Comparison of ENCODE assay signal across 9 cellular contexts in the genomic region with DNA sequence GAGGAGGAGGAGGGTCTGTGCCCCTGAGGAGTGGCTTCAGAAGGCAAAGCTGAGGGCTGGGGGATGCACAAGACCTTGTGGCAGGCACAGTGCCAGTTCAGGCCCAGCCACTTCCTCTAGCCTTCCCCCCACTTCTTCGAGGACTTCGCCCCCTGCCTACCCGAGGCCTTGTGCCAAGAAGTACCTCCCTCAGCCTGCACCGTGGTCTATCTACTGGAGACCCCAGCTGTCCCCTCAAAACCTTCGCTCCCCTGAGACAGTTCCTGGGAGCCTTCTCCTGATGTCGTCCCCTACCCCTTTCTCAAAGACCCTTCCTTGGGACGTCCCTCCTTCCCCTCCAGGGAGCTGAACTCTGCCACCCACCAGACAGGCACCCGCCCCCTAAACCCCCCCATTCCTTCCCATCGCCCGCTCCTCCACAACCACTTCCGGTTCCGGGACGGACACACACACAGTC. TPM values are rescaled to one million over a fixed set of nuclear protein-coding genes. Genes with fewer than 3 reads are reported as not detected.
DNase-seq lines count a peak whose midpoint lies in the region; TF ChIP-seq lines count a peak whose summit lies in the region.
"Had no signal": no experiment of that assay in that cellular context is flagged by ENCODE, and none has a peak within 500 bp of the region (broad histone marks: within the 10 kb centered on the region; RNA-seq: fewer than 3 reads in every experiment).

No MANE protein-coding gene starts in this region.

- peak overlapping the region; percentile 66 for H3K23ac ChIP-seq in neuronal stem cell (ENCODE audit: low read depth, low read length, poor library complexity)

- H3K27me3 ChIP-seq in HUES48 (ENCODE audit: control insufficient read depth, insufficient read depth, low read length) = no peaks in the 10 kb centered on the region
- H3K27me3 ChIP-seq in fibroblast of lung (ENCODE audit: control insufficient read depth, insufficient read depth, low read length) = no peaks in the 10 kb centered on the region
- no peaks in the 10 kb centered on the region for H3K27me3 ChIP-seq in neuronal stem cell (ENCODE audit: control insufficient read depth in 3 of 3, insufficient read depth in 3 of 3, low read depth in 1 of 3, low read length in 3 of 3)

- peak overlapping the region; percentile 99 for H3K27ac ChIP-seq in HUES48 (ENCODE audit: low read depth, low read length)
- H3K27ac ChIP-seq in fibroblast of lung (ENCODE audit: insufficient read depth, low read length) = peak overlapping the region; percentile 93
- H3K27ac ChIP-seq in neuronal stem cell (replicated peaks; ENCODE audit: low read length) = peak overlapping the region; percentile 96

- no peak overlapping the region for H3K4ac ChIP-seq in neuronal stem cell (ENCODE audit: low read length)

- H3K9ac ChIP-seq in HUES48 (ENCODE audit: low read depth, low read length) (peak overlapping the region; percentile 89), fibroblast of lung (ENCODE audit: insufficient read depth, low read length) (peak overlapping the region; percentile 95), neuronal stem cell (ENCODE audit: low read depth, low read length, poor library complexity) (peak overlapping the region; percentile 99)

- no peaks in the 10 kb centered on the region for H4K20me1 ChIP-seq in fibroblast of lung (ENCODE audit: control insufficient read depth, extremely low read depth, insufficient read depth, low read length)

- H2BK15ac ChIP-seq in neuronal stem cell (ENCODE audit: low read length) = no peak overlapping the region

- H3K4me2 ChIP-seq in fibroblast of lung (ENCODE audit: extremely low read depth, insufficient read depth, low read length) (peak overlapping the region; percentile 99), neuronal stem cell (ENCODE audit: insufficient read depth, low read length, poor library complexity, severe bottlenecking) (peak overlapping the region; percentile 81)

- no peak overlapping the region for H3K14ac ChIP-seq in neuronal stem cell (ENCODE audit: low read length)

- H4K91ac ChIP-seq in neuronal stem cell (ENCODE audit: low read depth, low read length, poor library complexity) = no peak overlapping the region

- H3K79me2 ChIP-seq in fibroblast of lung (ENCODE audit: control insufficient read depth, insufficient read depth, low read length) = peaks cover 54% of the 10 kb centered on the region

- TF ChIP-seq CTCF in fibroblast of lung (conservative IDR thresholded peaks at IDR 0.05 in 1 of 2, IDR thresholded peaks at IDR 0.05 in 1 of 2; ENCODE audit: low read depth in 1 of 2, low read length in 2 of 2) = no peak

- WGBS in neuronal stem cell (ENCODE audit: extremely low coverage in 2 of 2, insufficient read length in 2 of 2, insufficient replicate concordance in 1 of 2), 2 donors = no CpG with 5 or more reads among the region's 13 CpGs

- H4K8ac ChIP-seq in neuronal stem cell (ENCODE audit: low read depth, low read length) = no peak overlapping the region

- peaks cover 12% of the 10 kb centered on the region for H3K36me3 ChIP-seq in HUES48 (ENCODE audit: control insufficient read depth, insufficient read depth, low read length)
- H3K36me3 ChIP-seq in fibroblast of lung (ENCODE audit: control insufficient read depth, insufficient read depth, low read length) = no peaks in the 10 kb centered on the region
- peaks cover 6 to 34% of the 10 kb centered on the region in 2 donors for H3K36me3 ChIP-seq in neuronal stem cell (replicated peaks in 1 of 2; ENCODE audit: control insufficient read depth in 2 of 2, insufficient read depth in 2 of 2, low read length in 2 of 2)

- H2AK5ac ChIP-seq in neuronal stem cell (ENCODE audit: low read depth, low read length) = peak overlapping the region; percentile 23

- H2BK5ac ChIP-seq in neuronal stem cell (ENCODE audit: low read length) = peak overlapping the region; percentile 99

- DNase-seq in activated T-cell treated with anti-CD3 and anti-CD28 coated beads for 4 hours = peak; percentile 69
- DNase-seq in activated T-cell treated with anti-CD3 and anti-CD28 coated beads, Interleukin-2, amount 50 U/mL, for 1 hour = no peak
- DNase-seq in activated CD4-positive, alpha-beta T cell treated with anti-CD3 and anti-CD28 coated beads, Interleukin-2, amount 50 U/mL, for 4 hours = peak; percentile 22 to 24
- DNase-seq in fibroblast of lung (ENCODE audit: low read depth in 2 of 2) = no peak
- no peak for DNase-seq in neuronal stem cell (ENCODE audit: low spot score)
- no peak for DNase-seq in OCI-M1 (lab: John Stamatoyannopoulos, UW)
- DNase-seq in NCI-H1092 (lab: John Stamatoyannopoulos, UW) = no peak

- H3K79me1 ChIP-seq in neuronal stem cell (ENCODE audit: low read depth, low read length) = peaks cover 5% of the 10 kb centered on the region

- H2AFZ ChIP-seq in fibroblast of lung (ENCODE audit: low read length) = peak overlapping the region; percentile 64
- peak overlapping the region; percentile 89 for H2AFZ ChIP-seq in neuronal stem cell (ENCODE audit: low read length)

- H2BK12ac ChIP-seq in neuronal stem cell (ENCODE audit: low read length) = no peak overlapping the region

- 0 out of 2 replicates have a peak, but pooled peaks cover 17% of the 10 kb centered on the region for H3K4me1 ChIP-seq in HUES48 (ENCODE audit: control insufficient read depth, insufficient read depth, low read length)
- H3K4me1 ChIP-seq in fibroblast of lung (ENCODE audit: control insufficient read depth, extremely low read depth, insufficient read depth, low read length) = peaks cover 3% of the 10 kb centered on the region
- H3K4me1 ChIP-seq in neuronal stem cell (ENCODE audit: control insufficient read depth in 2 of 2, insufficient read depth in 1 of 2, low read depth in 1 of 2, low read length in 2 of 2) = peaks cover 7 to 27% of the 10 kb centered on the region in 2 donors

- no peaks in the 10 kb centered on the region for H3K9me3 ChIP-seq in HUES48 (ENCODE audit: control insufficient read depth, insufficient read depth, low read length)
- H3K9me3 ChIP-seq in fibroblast of lung (ENCODE audit: control insufficient read depth, insufficient read depth, low read depth, low read length) = no peaks in the 10 kb centered on the region
- peaks cover 0 to 1% of the 10 kb centered on the region in 2 donors for H3K9me3 ChIP-seq in neuronal stem cell (replicated peaks in 1 of 2; ENCODE audit: control insufficient read depth in 2 of 2, insufficient read depth in 1 of 2, low read depth in 1 of 2, low read length in 2 of 2)

- no peak overlapping the region for H2BK120ac ChIP-seq in neuronal stem cell (ENCODE audit: low read depth, low read length)

- H3K18ac ChIP-seq in neuronal stem cell (ENCODE audit: low read length) = peak overlapping the region; percentile 49

- H3K4me3 ChIP-seq in HUES48 (ENCODE audit: low read depth, low read length) (peak overlapping the region; percentile 82), fibroblast of lung (replicated peaks in 1 of 4; ENCODE audit: control extremely low read depth in 1 of 4, insufficient read depth in 1 of 4, low read depth in 3 of 4, low read length in 4 of 4) (peak overlapping the region; percentile 59 to 96 (median 79)), neuronal stem cell (ENCODE audit: low read length in 2 of 2) (peak overlapping the region; percentile 85 to 98)

RNA-seq across cellular contexts. Expression of gene ZNF384, which starts 0.6 kb away (rescaled TPM):
- 9.8 and 12.2 TPM in 2 replicates for total RNA-seq in fibroblast of lung
- polyA plus RNA-seq in fibroblast of lung = 34.8 and 49.6 TPM in 2 replicates
- 29.0 and 33.3 TPM in 2 replicates for polyA plus RNA-seq in fibroblast of lung (2012)
- polyA minus RNA-seq in fibroblast of lung (ENCODE audit: low replicate concordance) = 56.6 and 87.0 TPM in 2 replicates
- polyA plus RNA-seq in neuronal stem cell (2013, experiment 1 of 2) = 57.1 TPM
- 53.1 TPM for polyA plus RNA-seq in neuronal stem cell (2013, experiment 2 of 2)

RNA-seq across cellular contexts. Expression of gene PIANP, which starts 12.0 kb away (rescaled TPM):
- under 0.01 and 0.17 TPM in 2 replicates for total RNA-seq in fibroblast of lung
- polyA plus RNA-seq in fibroblast of lung = 0.49 and 0.87 TPM in 2 replicates
- 3.0 and 5.0 TPM in 2 replicates for polyA plus RNA-seq in fibroblast of lung (2012)
- polyA minus RNA-seq in fibroblast of lung (ENCODE audit: low replicate concordance) = 8.5 and 13.6 TPM in 2 replicates
- polyA plus RNA-seq in neuronal stem cell (2013, experiment 1 of 2) = 30.7 TPM
- polyA plus RNA-seq in neuronal stem cell (2013, experiment 2 of 2) = 30.4 TPM
- total RNA-seq: pulmonary artery endothelial cell had no signal

RNA-seq across cellular contexts. Expression of gene ING4, which starts 25.7 kb away (rescaled TPM):
- total RNA-seq in fibroblast of lung = 30.3 and 36.0 TPM in 2 replicates
- polyA plus RNA-seq in fibroblast of lung = 31.1 and 47.1 TPM in 2 replicates
- polyA plus RNA-seq in fibroblast of lung (2012) = 17.5 and 29.5 TPM in 2 replicates
- polyA minus RNA-seq in fibroblast of lung (ENCODE audit: low replicate concordance) = 9.0 and 20.0 TPM in 2 replicates
- polyA plus RNA-seq in neuronal stem cell (2013, experiment 1 of 2) = 81.5 TPM
- polyA plus RNA-seq in neuronal stem cell (2013, experiment 2 of 2) = 78.5 TPM

RNA-seq across cellular contexts. Expression of gene COPS7A, which starts 35.3 kb away (rescaled TPM):
- total RNA-seq in fibroblast of lung = 67.0 and 79.1 TPM in 2 replicates
- polyA plus RNA-seq in fibroblast of lung = 114 and 138 TPM in 2 replicates
- polyA plus RNA-seq in fibroblast of lung (2012) = 82.4 and 105 TPM in 2 replicates
- 127 and 133 TPM in 2 replicates for polyA minus RNA-seq in fibroblast of lung (ENCODE audit: low replicate concordance)
- polyA plus RNA-seq in neuronal stem cell (2013, experiment 1 of 2) = 24.4 TPM
- polyA plus RNA-seq in neuronal stem cell (2013, experiment 2 of 2) = 23.7 TPM

RNA-seq across cellular contexts. Expression of gene ACRBP, which starts 41.3 kb away (rescaled TPM):
- under 0.01 and 0.33 TPM in 2 replicates for total RNA-seq in fibroblast of lung
- 0.50 and 0.72 TPM in 2 replicates for polyA plus RNA-seq in fibroblast of lung
- polyA plus RNA-seq in fibroblast of lung (2012) = 0.29 and 0.37 TPM in 2 replicates
- polyA minus RNA-seq in fibroblast of lung (ENCODE audit: low replicate concordance) = 1.3 TPM in 1 of 2 replicates, not detected in the other
- polyA plus RNA-seq in neuronal stem cell (2013, experiment 1 of 2) = 3.4 TPM
- polyA plus RNA-seq in neuronal stem cell (2013, experiment 2 of 2) = 2.5 TPM

Comparison
In these comparisons a context has a peak if more than half of its experiments do, and no peak if none do; other contexts are left out.
1. DNase-seq: peak in activated T-cell treated with anti-CD3 and anti-CD28 coated beads for 4 hours (single experiment) and activated CD4-positive, alpha-beta T cell treated with anti-CD3 and anti-CD28 coated beads, Interleukin-2, amount 50 U/mL, for 4 hours (2 of 2); none in activated T-cell treated with anti-CD3 and anti-CD28 coated beads, Interleukin-2, amount 50 U/mL, for 1 hour (single experiment), fibroblast of lung (0 of 2), neuronal stem cell (single experiment), OCI-M1 (single experiment) and NCI-H1092 (single experiment).
2. Peak in every context shown above with its lines, with median percentiles within 50 percentile points of each other: H3K27ac ChIP-seq, H3K4me3 ChIP-seq and H3K9ac ChIP-seq.